15 cellular contexts compared by ENCODE assay signal in genomic region chr4:96154676-96155075, GRCh38.
DNase-seq lines count a peak whose midpoint lies in the region; TF ChIP-seq lines count a peak whose summit lies in the region.
"Had no signal": no experiment of that assay in that cellular context is flagged by ENCODE, and none has a peak within 500 bp of the region (broad histone marks: within the 10 kb centered on the region; RNA-seq: fewer than 3 reads in every experiment).

No MANE protein-coding gene starts in this region.

- H3K27ac Mint-ChIP-seq in activated T-helper 1 cell treated with anti-CD3 and anti-CD28 coated beads, Interleukin-12 subunit alpha, Interleukin-12 subunit beta, Interleukin-2, Interleukin-4 antibody, amounts not matched to agents 30 ng/mL and 10 ng/mL and 1 ng/mL, durations not matched to agents 14 hours and 24 hours and 36 hours: no peak overlapping the region
- H3K27ac Mint-ChIP-seq in CD8-positive, alpha-beta memory T cell: no peak overlapping the region
- H3K27ac Mint-ChIP-seq: CD14-positive monocyte; CD8-positive, alpha-beta T cell; HFFc6 had no signal

- H3K36me3 ChIP-seq in adipocyte (ENCODE audit: control insufficient read depth, insufficient read depth, low read length, severe bottlenecking) (no peaks in the 10 kb centered on the region), thyroid gland (no peaks in the 10 kb centered on the region)
- no peaks in the 10 kb centered on the region for H3K36me3 ChIP-seq in CD8-positive, alpha-beta memory T cell (ENCODE audit: insufficient read depth, low read length)

- no peak for TF ChIP-seq CTCF in thyroid gland (IDR thresholded peaks at IDR 0.05)

- H3K9me3 Mint-ChIP-seq in activated T-helper 1 cell treated with anti-CD3 and anti-CD28 coated beads, Interleukin-12 subunit alpha, Interleukin-12 subunit beta, Interleukin-2, Interleukin-4 antibody, amounts not matched to agents 30 ng/mL and 10 ng/mL and 1 ng/mL, durations not matched to agents 14 hours and 24 hours and 36 hours: no peaks in the 10 kb centered on the region
- peaks cover 0 to 15% (median 2%) of the 10 kb centered on the region in 5 donors for H3K9me3 Mint-ChIP-seq in CD8-positive, alpha-beta memory T cell

- no peak for TF ChIP-seq POLR2A in thyroid gland (IDR thresholded peaks at IDR 0.05)

- no peaks in the 10 kb centered on the region for H3K4me1 ChIP-seq in adipocyte (ENCODE audit: control insufficient read depth, insufficient read depth, low read length)
- H3K4me1 ChIP-seq in CD8-positive, alpha-beta memory T cell (ENCODE audit: insufficient read depth, low read length): no peaks in the 10 kb centered on the region
- no peaks in the 10 kb centered on the region for H3K4me1 ChIP-seq in thyroid gland
- H3K4me1 ChIP-seq: Caco-2 had no signal

- DNase-seq in LHCN-M2 (ENCODE audit: low read depth) (peak; percentile 71), adipocyte (ENCODE audit: low read depth) (peak; percentile 21), glomerular visceral epithelial cell (ENCODE audit: extremely low spot score) (peak; percentile 8), thyroid gland (no peak)
- DNase-seq in activated naive CD4-positive, alpha-beta T cell treated with anti-CD3 and anti-CD28 coated beads, Interleukin-2, amount 50 U/mL, for 16 hours: no peak
- no peak for DNase-seq in activated T-helper 1 cell treated with anti-CD3 and anti-CD28 coated beads, Interleukin-12 subunit alpha, Interleukin-12 subunit beta, Interleukin-2, Interleukin-4 antibody, amounts not matched to agents 30 ng/mL and 10 ng/mL and 1 ng/mL, durations not matched to agents 14 hours and 24 hours and 36 hours (ENCODE audit: low spot score)
- DNase-seq in CD8-positive, alpha-beta memory T cell: no peak
- DNase-seq: Caco-2; CD8-positive, alpha-beta T cell; DMS53; GF-D8; HCEC 1CT; HFFc6 had no signal

- H3K36me3 Mint-ChIP-seq in activated T-helper 1 cell treated with anti-CD3 and anti-CD28 coated beads, Interleukin-12 subunit alpha, Interleukin-12 subunit beta, Interleukin-2, Interleukin-4 antibody, amounts not matched to agents 30 ng/mL and 10 ng/mL and 1 ng/mL, durations not matched to agents 14 hours and 24 hours and 36 hours (ENCODE audit: low read depth): no peaks in the 10 kb centered on the region
- H3K36me3 Mint-ChIP-seq in CD8-positive, alpha-beta memory T cell: no peaks in the 10 kb centered on the region
- H3K36me3 Mint-ChIP-seq: CD14-positive monocyte; CD8-positive, alpha-beta T cell had no signal

- WGBS in thyroid gland, 2 donors: 90 to 91% methylated on average over 2 of the region's 2 CpGs

- H3K4me1 Mint-ChIP-seq in activated T-helper 1 cell treated with anti-CD3 and anti-CD28 coated beads, Interleukin-12 subunit alpha, Interleukin-12 subunit beta, Interleukin-2, Interleukin-4 antibody, amounts not matched to agents 30 ng/mL and 10 ng/mL and 1 ng/mL, durations not matched to agents 14 hours and 24 hours and 36 hours (ENCODE audit: low read depth): no peaks in the 10 kb centered on the region
- H3K4me1 Mint-ChIP-seq in CD8-positive, alpha-beta memory T cell: no peaks in the 10 kb centered on the region
- H3K4me1 Mint-ChIP-seq: CD14-positive monocyte had no signal

- no peak overlapping the region for H3K4me3 Mint-ChIP-seq in activated T-helper 1 cell treated with anti-CD3 and anti-CD28 coated beads, Interleukin-12 subunit alpha, Interleukin-12 subunit beta, Interleukin-2, Interleukin-4 antibody, amounts not matched to agents 30 ng/mL and 10 ng/mL and 1 ng/mL, durations not matched to agents 14 hours and 24 hours and 36 hours
- no peak overlapping the region for H3K4me3 Mint-ChIP-seq in CD8-positive, alpha-beta memory T cell
- H3K4me3 Mint-ChIP-seq: CD14-positive monocyte; CD8-positive, alpha-beta T cell; HFFc6 had no signal

- H3K4me3 ChIP-seq in adipocyte (ENCODE audit: low read length): no peak overlapping the region
- no peak overlapping the region for H3K4me3 ChIP-seq in CD8-positive, alpha-beta memory T cell (ENCODE audit: low read length)
- no peak overlapping the region for H3K4me3 ChIP-seq in thyroid gland (replicated peaks in 1 of 3)

- H3K27me3 Mint-ChIP-seq in activated T-helper 1 cell treated with anti-CD3 and anti-CD28 coated beads, Interleukin-12 subunit alpha, Interleukin-12 subunit beta, Interleukin-2, Interleukin-4 antibody, amounts not matched to agents 30 ng/mL and 10 ng/mL and 1 ng/mL, durations not matched to agents 14 hours and 24 hours and 36 hours (ENCODE audit: insufficient read depth): no peaks in the 10 kb centered on the region
- no peaks in the 10 kb centered on the region for H3K27me3 Mint-ChIP-seq in CD8-positive, alpha-beta memory T cell

- CTCF ChIA-PET in CD8-positive, alpha-beta memory T cell (lab: Charles Lee): no interaction called here

- POLR2A ChIA-PET in CD8-positive, alpha-beta memory T cell (lab: Charles Lee): no interaction called here

- no peak overlapping the region for H3K9ac ChIP-seq in adipocyte (ENCODE audit: low read length)

- intact Hi-C loops in activated T-helper 1 cell treated with anti-CD3 and anti-CD28 coated beads, Interleukin-12 subunit alpha, Interleukin-12 subunit beta, Interleukin-2, Interleukin-4 antibody, amounts not matched to agents 30 ng/mL and 10 ng/mL and 1 ng/mL, durations not matched to agents 14 hours and 24 hours and 36 hours (cut with micrococcal nuclease): no loop called here
- intact Hi-C loops in thyroid gland (cut with DNase I): no loop called here

- H3K27ac ChIP-seq in CD8-positive, alpha-beta memory T cell (ENCODE audit: low read depth, low read length): no peak overlapping the region
- no peak overlapping the region for H3K27ac ChIP-seq in thyroid gland
- H3K27ac ChIP-seq: HL-60 had no signal

- H3K27me3 ChIP-seq in adipocyte (replicated peaks; ENCODE audit: control insufficient read depth, insufficient read depth, low read length) (no peaks in the 10 kb centered on the region), thyroid gland (no peaks in the 10 kb centered on the region)
- H3K27me3 ChIP-seq in CD8-positive, alpha-beta memory T cell (ENCODE audit: insufficient read depth, low read length, poor library complexity, severe bottlenecking): no peaks in the 10 kb centered on the region

- no peaks in the 10 kb centered on the region for H3K9me3 ChIP-seq in adipocyte (ENCODE audit: control insufficient read depth, low read length)
- peaks cover 2% of the 10 kb centered on the region for H3K9me3 ChIP-seq in CD8-positive, alpha-beta memory T cell (ENCODE audit: low read length)
- no peaks in the 10 kb centered on the region for H3K9me3 ChIP-seq in thyroid gland
- H3K9me3 ChIP-seq: Caco-2 had no signal

Comparison
In these comparisons a context has a peak if more than half of its experiments do, and no peak if none do; other contexts are left out.
1. DNase-seq: peak in LHCN-M2 (single experiment), adipocyte (single experiment) and glomerular visceral epithelial cell (single experiment); none in activated naive CD4-positive, alpha-beta T cell treated with anti-CD3 and anti-CD28 coated beads, Interleukin-2, amount 50 U/mL, for 16 hours (single experiment), activated T-helper 1 cell treated with anti-CD3 and anti-CD28 coated beads, Interleukin-12 subunit alpha, Interleukin-12 subunit beta, Interleukin-2, Interleukin-4 antibody, amounts not matched to agents 30 ng/mL and 10 ng/mL and 1 ng/mL, durations not matched to agents 14 hours and 24 hours and 36 hours (single experiment), CD8-positive, alpha-beta memory T cell (0 of 5) and thyroid gland (0 of 2).